ENCODE assay signal across 1 cellular context in genomic region chr9:133970581-133970900, GRCh38.
TF ChIP-seq lines count a peak whose summit lies in the region.

No MANE protein-coding gene starts in this region.

TF ChIP-seq in HepG2, 621 proteins besides CTCF, POLR2A, EP300 and RAD21:
- TF ChIP-seq ZNF207 (IDR thresholded peaks at IDR 0.05; ENCODE audit: borderline replicate concordance) (no peak), ZNF333 (CRISPR knock-in tag; IDR thresholded peaks at IDR 0.05; ENCODE audit: borderline replicate concordance) (no peak), SNAPC4 (CRISPR knock-in tag; IDR thresholded peaks at IDR 0.05) (no peak), SP2 (CRISPR knock-in tag; IDR thresholded peaks at IDR 0.05) (no peak), TCF12 (IDR thresholded peaks at IDR 0.05) (no peak), TCF12 (CRISPR knock-in tag; IDR thresholded peaks at IDR 0.05) (no peak), HNF1A (IDR thresholded peaks at IDR 0.05; ENCODE audit: low read depth) (no peak), HNF1A (CRISPR knock-in tag; IDR thresholded peaks at IDR 0.05; ENCODE audit: borderline replicate concordance) (no peak), ZKSCAN8 (CRISPR knock-in tag; IDR thresholded peaks at IDR 0.05; ENCODE audit: borderline replicate concordance) (no peak), THRA (CRISPR knock-in tag; IDR thresholded peaks at IDR 0.05; ENCODE audit: borderline replicate concordance) (no peak), PBX2 (CRISPR knock-in tag; IDR thresholded peaks at IDR 0.05) (no peak), ZNF546 (CRISPR knock-in tag; conservative IDR thresholded peaks at IDR 0.05) (no peak), PRDM10 (CRISPR knock-in tag; IDR thresholded peaks at IDR 0.05; ENCODE audit: low read depth) (no peak), TFDP1 (CRISPR knock-in tag; IDR thresholded peaks at IDR 0.05; ENCODE audit: borderline replicate concordance) (no peak), HES4 (CRISPR knock-in tag; IDR thresholded peaks at IDR 0.05; ENCODE audit: borderline replicate concordance) (no peak), CERS6 (CRISPR knock-in tag; IDR thresholded peaks at IDR 0.05) (no peak)
